Comparison of ENCODE assay signal across 23 cellular contexts in genomic region chrX:119359618-119360382, GRCh38.
"Had no signal": no experiment of that assay in that cellular context is flagged by ENCODE, and none has a peak within 500 bp of the region (broad histone marks: within the 10 kb centered on the region; RNA-seq: fewer than 3 reads in every experiment).

No MANE protein-coding gene starts in this region.

- H3K9me3 ChIP-seq: gastroesophageal sphincter, left lung, lower lobe of right lung, pancreas, prostate gland, sigmoid colon had no signal

- H3K27me3 Mint-ChIP-seq: stimulated activated naive B cell treated with anti-CD40 and anti-IgM and Interleukin-4, amounts not matched to agents 10 μg/mL and 1 μg/mL and 100 μg/mL, for 72 hours had no signal

- H3K36me3 ChIP-seq: gastroesophageal sphincter, left lung, lower lobe of right lung, neural progenitor cell, pancreas, prostate gland, sigmoid colon had no signal

- H3K4me3 ChIP-seq: coronary artery, gastroesophageal sphincter, left lung, lower lobe of right lung, neural progenitor cell, pancreas, prostate gland, sigmoid colon, skin epidermis had no signal

- H3K36me3 Mint-ChIP-seq: natural killer cell treated with Interleukin-12 subunit alpha and Interleukin-12 subunit beta and Interleukin-15 and Interleukin-18, amount 100 ng/mL, for 72 hours; neural progenitor cell; stimulated activated naive B cell treated with anti-CD40 and anti-IgM and Interleukin-4, amounts not matched to agents 10 μg/mL and 1 μg/mL and 100 μg/mL, for 72 hours had no signal

- ATAC-seq: gastroesophageal sphincter; left lung; lower lobe of right lung; natural killer cell treated with Interleukin-12 subunit alpha and Interleukin-12 subunit beta and Interleukin-15 and Interleukin-18, amount 100 ng/mL, for 72 hours; pancreas; stimulated activated naive B cell treated with anti-CD40 and anti-IgM and Interleukin-4, amounts not matched to agents 10 μg/mL and 1 μg/mL and 100 μg/mL, for 72 hours had no signal

- H3K9me3 Mint-ChIP-seq: natural killer cell treated with Interleukin-12 subunit alpha and Interleukin-12 subunit beta and Interleukin-15 and Interleukin-18, amount 100 ng/mL, for 72 hours; stimulated activated naive B cell treated with anti-CD40 and anti-IgM and Interleukin-4, amounts not matched to agents 10 μg/mL and 1 μg/mL and 100 μg/mL, for 72 hours had no signal

- H3K4me1 Mint-ChIP-seq: endodermal cell; neural progenitor cell; stimulated activated naive B cell treated with anti-CD40 and anti-IgM and Interleukin-4, amounts not matched to agents 10 μg/mL and 1 μg/mL and 100 μg/mL, for 72 hours had no signal

- H3K4me1 ChIP-seq: left lung, lower lobe of right lung, neural progenitor cell, pancreas, prostate gland, sigmoid colon had no signal

- H3K27ac ChIP-seq: coronary artery, gastroesophageal sphincter, left lung, lower lobe of right lung, neural progenitor cell, pancreas, prostate gland, sigmoid colon, skin epidermis had no signal

- DNase-seq: effector CD4-positive, alpha-beta T cell; endodermal cell; erythroblast; foreskin fibroblast; glutamatergic neuron; islet precursor cell; left lung; lower lobe of right lung; mesenchymal stem cell; midbrain; nucleus accumbens; pancreas; sigmoid colon; stimulated activated CD4-positive, alpha-beta T cell treated with anti-CD3 and anti-CD28 coated beads, Interleukin-2, amount 100 ng/mL, for 24 hours; stimulated activated CD4-positive, alpha-beta T cell treated with anti-CD3 and anti-CD28 coated beads, Interleukin-4, amount 100 ng/mL, for 4 hours; stimulated activated naive B cell treated with anti-CD40 and anti-IgM and Interleukin-4, amounts not matched to agents 10 μg/mL and 1 μg/mL and 100 μg/mL, for 72 hours; trophoblast cell had no signal

- H3K4me3 Mint-ChIP-seq: endodermal cell; natural killer cell treated with Interleukin-12 subunit alpha and Interleukin-12 subunit beta and Interleukin-15 and Interleukin-18, amount 100 ng/mL, for 72 hours; neural progenitor cell; stimulated activated naive B cell treated with anti-CD40 and anti-IgM and Interleukin-4, amounts not matched to agents 10 μg/mL and 1 μg/mL and 100 μg/mL, for 72 hours had no signal

- H2AFZ ChIP-seq: neural progenitor cell had no signal

- H3K4me2 ChIP-seq: neural progenitor cell had no signal

- H3K27ac Mint-ChIP-seq: endodermal cell; natural killer cell treated with Interleukin-12 subunit alpha and Interleukin-12 subunit beta and Interleukin-15 and Interleukin-18, amount 100 ng/mL, for 72 hours; neural progenitor cell; stimulated activated naive B cell treated with anti-CD40 and anti-IgM and Interleukin-4, amounts not matched to agents 10 μg/mL and 1 μg/mL and 100 μg/mL, for 72 hours had no signal

- H3K27me3 ChIP-seq: gastroesophageal sphincter, left lung, neural progenitor cell, sigmoid colon had no signal

- H3K9ac ChIP-seq: neural progenitor cell had no signal
